ENCODE assay signal across 24 cellular contexts in genomic region chrX:9864011-9864410, GRCh38.
"Had no signal": no experiment of that assay in that cellular context is flagged by ENCODE, and none has a peak within 500 bp of the region (broad histone marks: within the 10 kb centered on the region; RNA-seq: fewer than 3 reads in every experiment).

No MANE protein-coding gene starts in this region.

- H3K4me3 Mint-ChIP-seq: activated CD4-positive, alpha-beta T cell treated with anti-CD3 and anti-CD28 coated beads for 36 hours; activated naive CD8-positive, alpha-beta T cell; activated T-cell treated with anti-CD3 and anti-CD28 coated beads, Interleukin-2, amount 50 U/mL, for 4 hours; natural killer cell; stimulated activated naive CD8-positive, alpha-beta T cell treated with anti-CD3 and anti-CD28 coated beads, Interleukin-15, Interleukin-2, amounts not matched to agents 100 ng/mL and 50 ng/mL, for 24 hours; WTC11 had no signal

- H3K36me3 Mint-ChIP-seq: activated naive CD8-positive, alpha-beta T cell; natural killer cell; WTC11 had no signal

- H3K9me3 Mint-ChIP-seq: activated T-cell treated with anti-CD3 and anti-CD28 coated beads, Interleukin-2, amount 50 U/mL, for 4 hours; activated T-helper 2 cell treated with anti-CD3 and anti-CD28 coated beads, Interferon-gamma antibody, Interleukin-2, Interleukin-4, amounts not matched to agents 10 μg/mL and 5 μg/mL and 100 μg/mL, durations not matched to agents 14 hours and 24 hours and 36 hours; natural killer cell; stimulated activated naive CD8-positive, alpha-beta T cell treated with anti-CD3 and anti-CD28 coated beads, Interleukin-15, Interleukin-2, amounts not matched to agents 100 ng/mL and 50 ng/mL, for 24 hours; WTC11 had no signal

- H3K4me1 Mint-ChIP-seq: activated CD4-positive, alpha-beta T cell treated with anti-CD3 and anti-CD28 coated beads for 36 hours; natural killer cell had no signal

- H3K9me3 ChIP-seq: adrenal gland, ascending aorta, left lung, thyroid gland had no signal

- H3K4me3 ChIP-seq: adrenal gland, ascending aorta, left lung, lung, thyroid gland had no signal

- H3K27ac ChIP-seq: adrenal gland, ascending aorta, foreskin keratinocyte, left lung, thyroid gland had no signal

- H3K27me3 ChIP-seq: adrenal gland, ascending aorta, foreskin keratinocyte, left lung, thyroid gland had no signal

- H3K27ac Mint-ChIP-seq: activated CD4-positive, alpha-beta T cell treated with anti-CD3 and anti-CD28 coated beads for 36 hours; activated naive CD8-positive, alpha-beta T cell; activated T-helper 2 cell treated with anti-CD3 and anti-CD28 coated beads, Interferon-gamma antibody, Interleukin-2, Interleukin-4, amounts not matched to agents 10 μg/mL and 5 μg/mL and 100 μg/mL, durations not matched to agents 14 hours and 24 hours and 36 hours; natural killer cell; stimulated activated naive CD8-positive, alpha-beta T cell treated with anti-CD3 and anti-CD28 coated beads, Interleukin-15, Interleukin-2, amounts not matched to agents 100 ng/mL and 50 ng/mL, for 24 hours; WTC11 had no signal

- H3K36me3 ChIP-seq: adrenal gland, ascending aorta, left lung, thyroid gland had no signal

- H3K4me1 ChIP-seq: adrenal gland, ascending aorta, thyroid gland had no signal

- DNase-seq: activated CD4-positive, alpha-beta T cell treated with anti-CD3 and anti-CD28 coated beads for 36 hours; activated CD4-positive, alpha-beta T cell treated with anti-CD3 and anti-CD28 coated beads, Interleukin-2, amount 50 U/mL, for 4 hours; activated CD8-positive, alpha-beta memory T cell treated with anti-CD3 and anti-CD28 coated beads for 24 hours; activated CD8-positive, alpha-beta memory T cell treated with anti-CD3 and anti-CD28 coated beads, Interleukin-2, amount 50 U/mL, for 4 hours; activated naive CD4-positive, alpha-beta T cell; activated T-cell treated with anti-CD3 and anti-CD28 coated beads, Interleukin-2, amount 50 U/mL, for 4 hours; adrenal gland; cortex of kidney; foreskin keratinocyte; hippocampal formation; kidney glomerular epithelial cell; left lung; natural killer cell; right cardiac atrium; stimulated activated CD4-positive, alpha-beta T cell treated with anti-CD3 and anti-CD28 coated beads, Interleukin-12 subunit alpha, Interleukin-12 subunit beta, amount 100 ng/mL, for 4 hours; substantia nigra; T-helper 1 cell; thyroid gland had no signal
